ENCODE assay signal across 8 cellular contexts in the genomic region with DNA sequence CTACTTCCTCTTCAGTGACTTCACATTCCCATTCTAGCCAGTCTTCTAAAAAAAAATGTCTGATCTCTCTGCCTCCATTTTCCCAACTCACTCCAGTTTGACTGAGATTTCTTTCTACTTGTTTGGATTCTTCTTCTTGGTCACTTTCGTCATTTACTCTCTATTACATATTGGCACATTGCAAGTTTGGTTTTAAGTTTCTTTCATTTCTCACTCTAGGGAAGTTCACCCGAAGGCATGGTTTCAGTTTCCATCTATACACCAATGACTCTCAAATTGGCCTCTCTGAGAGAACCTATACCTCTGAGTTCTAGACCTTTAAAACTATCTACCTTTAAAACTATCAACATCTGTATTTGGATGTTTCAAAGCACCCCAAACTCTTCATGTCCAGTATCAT. TPM values are rescaled to one million over a fixed set of nuclear protein-coding genes. Genes with fewer than 3 reads are reported as not detected.
DNase-seq lines count a peak whose midpoint lies in the region; ATAC-seq and TF ChIP-seq lines count a peak whose summit lies in the region.

No MANE protein-coding gene starts in this region.

- ATAC-seq in HG02885 (IDR thresholded peaks at IDR 0.05; ENCODE audit: poor library complexity, unreplicated experiment) = peak; percentile 99
- ATAC-seq in stimulated activated memory B cell treated with anti-CD40 and anti-IgM and Interleukin-4, amounts not matched to agents 10 μg/mL and 1 μg/mL and 100 μg/mL, for 72 hours = peak; percentile 87

- peak; percentile 9 for DNase-seq in activated CD4-positive, alpha-beta T cell treated with anti-CD3 and anti-CD28 coated beads, Interleukin-2, amount 10 ng/mL, durations not matched to agents 7 days and 5 days
- DNase-seq in activated CD4-positive, alpha-beta T cell treated with anti-CD3 and anti-CD28 coated beads, Interleukin-2, amount 50 U/mL, for 48 hours = no peak
- peak; percentile 47 for DNase-seq in NOMO-1 treated with dmso at 0.1 percent for 144 hours (lab: John Stamatoyannopoulos, UW; ENCODE audit: unreplicated experiment)
- DNase-seq in activated naive CD4-positive, alpha-beta T cell treated with anti-CD3 and anti-CD28 coated beads for 36 hours = no peak
- DNase-seq in NCI-H774 (lab: John Stamatoyannopoulos, UW) = no peak
- no peak for DNase-seq in chondrocyte (ENCODE audit: low spot score)

- CTCF ChIA-PET in activated CD4-positive, alpha-beta T cell treated with anti-CD3 and anti-CD28 coated beads, Interleukin-2, amount 10 ng/mL, durations not matched to agents 7 days and 5 days (lab: Charles Lee) = interaction anchor here (0.6 to 1.0 kb wide), 2 partner anchors 73 to 1943 kb away, joined by 3 read pairs; no protein-coding TSS in a partner anchor
- CTCF ChIA-PET in activated naive CD4-positive, alpha-beta T cell treated with anti-CD3 and anti-CD28 coated beads for 36 hours (lab: Charles Lee) = interaction anchor here (1.5 to 4.8 kb wide), 2 partner anchors 9 to 70 kb away, joined by 4 to 30 read pairs; no protein-coding TSS in a partner anchor

- H3K9me3 Mint-ChIP-seq in activated CD4-positive, alpha-beta T cell treated with anti-CD3 and anti-CD28 coated beads, Interleukin-2, amount 10 ng/mL, durations not matched to agents 7 days and 5 days = no peaks in the 10 kb centered on the region
- no peaks in the 10 kb centered on the region for H3K9me3 Mint-ChIP-seq in stimulated activated memory B cell treated with anti-CD40 and anti-IgM and Interleukin-4, amounts not matched to agents 10 μg/mL and 1 μg/mL and 100 μg/mL, for 72 hours
- no peaks in the 10 kb centered on the region for H3K9me3 Mint-ChIP-seq in activated naive CD4-positive, alpha-beta T cell treated with anti-CD3 and anti-CD28 coated beads for 36 hours
- H3K9me3 Mint-ChIP-seq in chondrocyte (ENCODE audit: low read depth) = no peaks in the 10 kb centered on the region

- POLR2A ChIA-PET in activated CD4-positive, alpha-beta T cell treated with anti-CD3 and anti-CD28 coated beads, Interleukin-2, amount 10 ng/mL, durations not matched to agents 7 days and 5 days (lab: Charles Lee) = no interaction called here

- H3K4me1 Mint-ChIP-seq in activated CD4-positive, alpha-beta T cell treated with anti-CD3 and anti-CD28 coated beads, Interleukin-2, amount 10 ng/mL, durations not matched to agents 7 days and 5 days = peaks cover 6% of the 10 kb centered on the region
- H3K4me1 Mint-ChIP-seq in stimulated activated memory B cell treated with anti-CD40 and anti-IgM and Interleukin-4, amounts not matched to agents 10 μg/mL and 1 μg/mL and 100 μg/mL, for 72 hours = no peaks in the 10 kb centered on the region
- H3K4me1 Mint-ChIP-seq in activated naive CD4-positive, alpha-beta T cell treated with anti-CD3 and anti-CD28 coated beads for 36 hours (ENCODE audit: low read depth) = peaks cover 3% of the 10 kb centered on the region
- peaks cover 6% of the 10 kb centered on the region for H3K4me1 Mint-ChIP-seq in chondrocyte (ENCODE audit: low read depth)

- no peak overlapping the region for H3K4me3 Mint-ChIP-seq in activated CD4-positive, alpha-beta T cell treated with anti-CD3 and anti-CD28 coated beads, Interleukin-2, amount 10 ng/mL, durations not matched to agents 7 days and 5 days
- no peak overlapping the region for H3K4me3 Mint-ChIP-seq in stimulated activated memory B cell treated with anti-CD40 and anti-IgM and Interleukin-4, amounts not matched to agents 10 μg/mL and 1 μg/mL and 100 μg/mL, for 72 hours
- no peak overlapping the region for H3K4me3 Mint-ChIP-seq in activated naive CD4-positive, alpha-beta T cell treated with anti-CD3 and anti-CD28 coated beads for 36 hours
- no peak overlapping the region for H3K4me3 Mint-ChIP-seq in chondrocyte (ENCODE audit: unreplicated experiment)

- no peaks in the 10 kb centered on the region for H3K27me3 Mint-ChIP-seq in activated CD4-positive, alpha-beta T cell treated with anti-CD3 and anti-CD28 coated beads, Interleukin-2, amount 10 ng/mL, durations not matched to agents 7 days and 5 days
- H3K27me3 Mint-ChIP-seq in stimulated activated memory B cell treated with anti-CD40 and anti-IgM and Interleukin-4, amounts not matched to agents 10 μg/mL and 1 μg/mL and 100 μg/mL, for 72 hours = no peaks in the 10 kb centered on the region
- H3K27me3 Mint-ChIP-seq in activated naive CD4-positive, alpha-beta T cell treated with anti-CD3 and anti-CD28 coated beads for 36 hours (ENCODE audit: low read depth) = no peaks in the 10 kb centered on the region
- H3K27me3 Mint-ChIP-seq in chondrocyte (ENCODE audit: low read depth) = no peaks in the 10 kb centered on the region

- H3K27ac Mint-ChIP-seq in activated CD4-positive, alpha-beta T cell treated with anti-CD3 and anti-CD28 coated beads, Interleukin-2, amount 10 ng/mL, durations not matched to agents 7 days and 5 days = no peak overlapping the region
- no peak overlapping the region for H3K27ac Mint-ChIP-seq in stimulated activated memory B cell treated with anti-CD40 and anti-IgM and Interleukin-4, amounts not matched to agents 10 μg/mL and 1 μg/mL and 100 μg/mL, for 72 hours
- H3K27ac Mint-ChIP-seq in activated naive CD4-positive, alpha-beta T cell treated with anti-CD3 and anti-CD28 coated beads for 36 hours = no peak overlapping the region
- H3K27ac Mint-ChIP-seq in chondrocyte (ENCODE audit: unreplicated experiment) = no peak overlapping the region

- intact Hi-C loops in activated naive CD4-positive, alpha-beta T cell treated with anti-CD3 and anti-CD28 coated beads for 36 hours (cut with micrococcal nuclease) = no loop called here

- no peak for TF ChIP-seq CTCF in chondrocyte (IDR thresholded peaks at IDR 0.05)

- H3K36me3 Mint-ChIP-seq in activated CD4-positive, alpha-beta T cell treated with anti-CD3 and anti-CD28 coated beads, Interleukin-2, amount 10 ng/mL, durations not matched to agents 7 days and 5 days (ENCODE audit: low read depth) = peaks cover 4% of the 10 kb centered on the region
- H3K36me3 Mint-ChIP-seq in stimulated activated memory B cell treated with anti-CD40 and anti-IgM and Interleukin-4, amounts not matched to agents 10 μg/mL and 1 μg/mL and 100 μg/mL, for 72 hours = no peaks in the 10 kb centered on the region
- peaks cover 4% of the 10 kb centered on the region for H3K36me3 Mint-ChIP-seq in activated naive CD4-positive, alpha-beta T cell treated with anti-CD3 and anti-CD28 coated beads for 36 hours (ENCODE audit: low read depth)
- no peaks in the 10 kb centered on the region for H3K36me3 Mint-ChIP-seq in chondrocyte (ENCODE audit: low read depth)

RNA-seq across cellular contexts. Expression of gene CD109, which starts 51.3 kb away (rescaled TPM):
- 10 to 100 TPM; 10.8 to 11.3 TPM for total RNA-seq in activated CD4-positive, alpha-beta T cell treated with anti-CD3 and anti-CD28 coated beads, Interleukin-2, amount 10 ng/mL, durations not matched to agents 7 days and 5 days
- total RNA-seq in activated naive CD4-positive, alpha-beta T cell treated with anti-CD3 and anti-CD28 coated beads for 36 hours = 1 to 10 TPM; 6.7 to 7.6 TPM
- 25.4 to 33.1 TPM (median 26.0 TPM) in 3 replicates for total RNA-seq in chondrocyte

Comparison
In these comparisons a context has a peak if more than half of its experiments do, and no peak if none do; other contexts are left out.
1. DNase-seq: peak in activated CD4-positive, alpha-beta T cell treated with anti-CD3 and anti-CD28 coated beads, Interleukin-2, amount 10 ng/mL, durations not matched to agents 7 days and 5 days (single experiment) and NOMO-1 treated with dmso at 0.1 percent for 144 hours (single experiment); none in activated CD4-positive, alpha-beta T cell treated with anti-CD3 and anti-CD28 coated beads, Interleukin-2, amount 50 U/mL, for 48 hours (0 of 2), activated naive CD4-positive, alpha-beta T cell treated with anti-CD3 and anti-CD28 coated beads for 36 hours (single experiment), NCI-H774 (single experiment) and chondrocyte (single experiment).